In the genomic region with DNA sequence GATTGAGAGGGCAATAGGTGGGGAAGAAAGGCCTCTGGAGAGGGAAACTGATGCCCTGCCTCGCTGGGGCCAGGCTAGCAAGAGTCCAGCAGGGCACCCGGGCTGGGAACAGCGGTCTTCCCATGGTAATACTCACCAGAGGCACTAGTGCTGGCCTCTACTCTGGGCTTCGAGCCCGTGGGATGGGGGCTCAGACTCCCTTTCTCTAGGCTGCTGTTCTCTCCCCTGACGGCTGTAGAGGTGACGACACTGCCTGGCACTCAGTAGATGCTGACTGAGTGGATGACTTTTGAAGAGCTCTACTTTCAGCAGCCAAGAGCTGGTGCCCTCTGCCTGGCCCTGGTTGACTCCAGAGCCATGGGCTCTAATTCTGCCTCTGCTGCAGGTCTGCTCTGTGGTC, we compare ENCODE assay signal across 1 cellular context.
TF ChIP-seq lines count a peak whose summit lies in the region.

No MANE protein-coding gene starts in this region.

TF ChIP-seq in HCT116, 20 proteins besides CTCF, POLR2A, EP300 and RAD21 (continued from another document):
- no peak for TF ChIP-seq REST (IDR thresholded peaks at IDR 0.05; ENCODE audit: low read depth)
